ENCODE assay signal across 25 cellular contexts in the genomic region with DNA sequence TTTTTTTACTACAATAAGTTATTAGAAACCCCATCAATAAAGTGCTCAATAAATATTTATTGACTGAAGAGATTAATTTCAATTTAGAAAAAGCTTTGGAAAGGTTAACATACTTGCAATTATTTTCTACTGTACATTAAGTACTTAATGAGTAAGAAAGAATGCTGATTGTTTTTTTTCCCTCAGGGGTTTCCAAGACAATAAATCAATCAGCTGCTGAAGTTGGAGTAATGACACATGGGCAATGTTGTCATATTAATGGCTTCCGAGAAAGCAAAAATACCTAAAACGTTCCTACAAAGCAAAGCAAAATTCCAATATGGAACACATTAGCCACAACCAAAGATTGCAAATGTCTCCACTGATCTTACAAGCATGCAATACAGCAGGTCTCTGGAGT.
"Had no signal": no experiment of that assay in that cellular context is flagged by ENCODE, and none has a peak within 500 bp of the region (broad histone marks: within the 10 kb centered on the region; RNA-seq: fewer than 3 reads in every experiment).

No MANE protein-coding gene starts in this region.

- DNase-seq: activated CD4-positive, alpha-beta memory T cell treated with anti-CD3 and anti-CD28 coated beads for 36 hours; activated CD4-positive, alpha-beta T cell treated with anti-CD3 and anti-CD28 coated beads, Interleukin-2, amount 10 ng/mL, durations not matched to agents 24 days and 14 days; activated CD4-positive, CD25-positive, alpha-beta regulatory T cell treated with anti-CD3 and anti-CD28 coated beads, Interleukin-2, amount 50 U/mL, for 72 hours; activated CD8-positive, alpha-beta memory T cell treated with anti-CD3 and anti-CD28 coated beads, Interleukin-2, amount 50 U/mL, for 4 hours; activated gamma-delta T cell; activated naive CD4-positive, alpha-beta T cell treated with anti-CD3 and anti-CD28 coated beads, Interleukin-2, amount 10 ng/mL, durations not matched to agents 7 days and 5 days; activated T-cell treated with anti-CD3 and anti-CD28 coated beads, Interleukin-2, amount 50 U/mL, for 1 hour; amniotic stem cell; brain microvascular endothelial cell; central memory CD4-positive, alpha-beta T cell; gastrocnemius medialis; glutamatergic neuron; left ventricle myocardium inferior; stimulated activated CD4-positive, alpha-beta T cell treated with anti-CD3 and anti-CD28 coated beads, Interleukin-15, amount 100 ng/mL, for 24 hours; stimulated activated CD4-positive, alpha-beta T cell treated with anti-CD3 and anti-CD28 coated beads, Interleukin-2, amount 100 ng/mL, for 24 hours; stimulated activated naive CD4-positive, alpha-beta T cell treated with Interleukin-2 at 50 U/mL for 16 hours; T-helper 2 cell; testis; transverse colon had no signal

- H3K36me3 ChIP-seq: brain microvascular endothelial cell, esophagus muscularis mucosa, gastrocnemius medialis, left ventricle myocardium inferior, transverse colon had no signal

- H3K36me3 Mint-ChIP-seq: activated CD4-positive, alpha-beta memory T cell treated with anti-CD3 and anti-CD28 coated beads for 36 hours; activated naive CD4-positive, alpha-beta T cell treated with anti-CD3 and anti-CD28 coated beads, Interleukin-2, amount 10 ng/mL, durations not matched to agents 7 days and 5 days had no signal

- H3K27me3 Mint-ChIP-seq: activated CD4-positive, alpha-beta memory T cell treated with anti-CD3 and anti-CD28 coated beads for 36 hours; progenitor cell of endocrine pancreas had no signal

- FAIRE-seq: astrocyte, islet of Langerhans had no signal

- H3K9me3 ChIP-seq: esophagus muscularis mucosa, gastrocnemius medialis, left ventricle myocardium inferior, testis, transverse colon had no signal

- ATAC-seq: gastrocnemius medialis had no signal

- H3K4me3 ChIP-seq: esophagus muscularis mucosa, gastrocnemius medialis, left ventricle myocardium inferior, lung, testis, transverse colon had no signal

- H3K27ac ChIP-seq: brain microvascular endothelial cell, esophagus muscularis mucosa, gastrocnemius medialis, left ventricle myocardium inferior, testis, transverse colon had no signal

- H3K27me3 ChIP-seq: brain microvascular endothelial cell, esophagus muscularis mucosa, gastrocnemius medialis, testis, transverse colon had no signal

- H3K27ac Mint-ChIP-seq: activated CD4-positive, alpha-beta memory T cell treated with anti-CD3 and anti-CD28 coated beads for 36 hours; activated CD4-positive, alpha-beta T cell treated with anti-CD3 and anti-CD28 coated beads, Interleukin-2, amount 10 ng/mL, durations not matched to agents 24 days and 14 days; activated naive CD4-positive, alpha-beta T cell treated with anti-CD3 and anti-CD28 coated beads, Interleukin-2, amount 10 ng/mL, durations not matched to agents 7 days and 5 days; progenitor cell of endocrine pancreas had no signal

- H3K4me1 ChIP-seq: esophagus muscularis mucosa, gastrocnemius medialis, left ventricle myocardium inferior, testis, transverse colon had no signal

- H3K4me3 Mint-ChIP-seq: activated CD4-positive, alpha-beta memory T cell treated with anti-CD3 and anti-CD28 coated beads for 36 hours; activated CD4-positive, alpha-beta T cell treated with anti-CD3 and anti-CD28 coated beads, Interleukin-2, amount 10 ng/mL, durations not matched to agents 24 days and 14 days; activated naive CD4-positive, alpha-beta T cell treated with anti-CD3 and anti-CD28 coated beads, Interleukin-2, amount 10 ng/mL, durations not matched to agents 7 days and 5 days; nephron had no signal

- H3K9me3 Mint-ChIP-seq: activated CD4-positive, alpha-beta memory T cell treated with anti-CD3 and anti-CD28 coated beads for 36 hours; nephron had no signal
